In the genomic region with DNA sequence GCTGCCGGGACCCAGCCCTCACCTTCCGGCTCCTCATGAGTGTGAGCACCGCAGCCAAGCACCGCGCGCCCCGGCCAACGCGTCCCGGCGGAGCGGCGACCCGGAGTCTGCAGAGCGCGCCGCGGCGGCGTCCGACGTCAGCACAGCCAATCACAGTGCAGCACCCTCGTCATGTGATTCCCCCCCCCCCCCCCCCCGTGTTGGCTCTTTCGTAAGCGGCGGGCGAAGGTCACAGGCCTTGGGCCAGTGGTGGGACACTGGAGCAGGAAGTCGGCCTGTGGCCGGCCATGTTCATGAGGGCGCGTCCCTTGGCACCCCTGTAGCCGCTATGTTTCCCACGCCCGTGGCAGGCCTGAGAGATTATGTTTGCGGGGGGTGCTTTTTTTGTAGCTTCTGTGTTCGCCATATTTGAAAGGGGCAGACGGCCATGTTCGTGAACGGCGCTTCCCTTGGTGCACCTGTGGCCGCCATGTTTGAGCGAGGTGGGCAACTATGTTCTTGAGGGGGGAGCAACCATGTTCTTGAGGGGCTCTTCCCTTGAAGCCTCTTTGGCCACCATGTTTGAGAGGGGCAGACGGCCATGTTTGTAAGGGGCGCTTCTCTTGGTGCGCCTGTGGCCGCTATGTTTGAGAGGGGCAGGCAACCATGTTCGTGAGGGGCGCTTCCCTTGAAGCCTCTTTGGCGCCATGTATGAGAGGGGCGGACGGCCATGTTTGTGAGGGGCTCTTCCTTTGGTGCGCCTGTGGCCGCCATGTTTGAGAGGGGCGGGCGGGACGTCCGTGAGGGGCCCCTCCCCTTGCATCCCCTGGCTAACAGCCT, we compare ENCODE assay signal across 8 cellular contexts. TPM values are rescaled to one million over a fixed set of nuclear protein-coding genes. Genes with fewer than 3 reads are reported as not detected.
A peak's percentile ranks its signal among the peaks of the same experiment; 100 is the strongest.
DNase-seq lines count a peak whose midpoint lies in the region; ATAC-seq and TF ChIP-seq lines count a peak whose summit lies in the region.

A gene (minus strand): TSS at position 123 of the 819 bp plus-strand sequence. CDS start 86 bp downstream, at position 37.

- H3K4me3 ChIP-seq in HUES64 (ENCODE audit: low read length) (peak within 1 kb of the TSS; percentile 99), epithelial cell of esophagus (ENCODE audit: low read length) (peak within 1 kb of the TSS; percentile 82), mononuclear cell (ENCODE audit: low read length) (peak within 1 kb of the TSS; percentile 69)

- TSS peak; percentile 58 for BruUV-seq in Calu3 (replicated peaks; lab: Mats Ljungman, UMichigan)

- no peaks in the 10 kb centered on the region for H3K27me3 ChIP-seq in HUES64 (ENCODE audit: insufficient read depth, low read length)
- H3K27me3 ChIP-seq in mononuclear cell (ENCODE audit: insufficient read depth, low read length), result no peaks in the 10 kb centered on the region

- peak within 1 kb of the TSS; percentile 95 for H3K27ac ChIP-seq in HUES64 (ENCODE audit: low read depth, low read length)

- DNase-seq in Calu3 (peak; percentile 81), OCI-M2 (lab: John Stamatoyannopoulos, UW; ENCODE audit: unreplicated experiment) (peak; percentile 86), activated T-cell treated with anti-CD3 and anti-CD28 coated beads for 4 hours (peak; percentile 86), epithelial cell of esophagus (ENCODE audit: low read depth) (peak; percentile 97)
- peak; percentile 79 to 90 for DNase-seq in stimulated activated CD8-positive, alpha-beta memory T cell treated with anti-CD3 and anti-CD28 coated beads, Interleukin-4, amount 100 ng/mL, for 1 hour (ENCODE audit: low read depth in 2 of 2, low spot score in 1 of 2)

- H3K4me1 ChIP-seq in HUES64 (ENCODE audit: insufficient read depth, low read length) (peaks cover 9% of the 10 kb centered on the region), mononuclear cell (ENCODE audit: insufficient read depth, low read length) (peaks cover 42% of the 10 kb centered on the region)

- no peaks in the 10 kb centered on the region for H3K9me3 Mint-ChIP-seq in Calu3 (ENCODE audit: low read depth, unreplicated experiment)

- H3K36me3 Mint-ChIP-seq in Calu3 (ENCODE audit: insufficient read depth, unreplicated experiment), result peaks cover 33% of the 10 kb centered on the region

- H3K27me3 Mint-ChIP-seq in Calu3 (ENCODE audit: unreplicated experiment), result no peaks in the 10 kb centered on the region

- no peaks in the 10 kb centered on the region for H3K9me3 ChIP-seq in HUES64 (ENCODE audit: insufficient read depth, low read depth, low read length)
- H3K9me3 ChIP-seq in mononuclear cell (ENCODE audit: low read depth, low read length), result no peaks in the 10 kb centered on the region

- WGBS in HUES64, result under 1% methylated on average over 57 of the region's 58 CpGs

- no peaks in the 10 kb centered on the region for H3K4me1 Mint-ChIP-seq in Calu3 (ENCODE audit: low read depth, unreplicated experiment)

- no peak for TF ChIP-seq CTCF in Calu3 (IDR thresholded peaks at IDR 0.05; ENCODE audit: unreplicated experiment)
- TF ChIP-seq CTCF in epithelial cell of esophagus (IDR thresholded peaks at IDR 0.05; ENCODE audit: insufficient read depth, low read depth, low read length, missing control alignments), result no peak

- peaks cover 6% of the 10 kb centered on the region; the same call in 1 of the 2 replicates for H3K36me3 ChIP-seq in HUES64 (ENCODE audit: insufficient read depth, low read length)

- ATAC-seq in GM21447 (IDR thresholded peaks at IDR 0.05; ENCODE audit: unreplicated experiment), result peak; percentile 68

- peak within 1 kb of the TSS; percentile 80 for H3K4me3 Mint-ChIP-seq in Calu3 (ENCODE audit: low read depth, unreplicated experiment)

- intact Hi-C loops in Calu3 (cut with micrococcal nuclease; ENCODE audit: unreplicated experiment), result loop anchor here (2.0 kb wide), 1 partner anchor 44 kb away; a partner anchor contains a TSS

- peak within 1 kb of the TSS; percentile 88 for H3K27ac Mint-ChIP-seq in Calu3 (ENCODE audit: unreplicated experiment)

- CTCF ChIA-PET in Calu3 (lab: Charles Lee), result interaction anchor here (0.6 to 0.9 kb wide), 4 partner anchors 43 to 1791 kb away, joined by 3 to 6 read pairs (median 4); a partner anchor contains a TSS

- H3K9ac ChIP-seq in HUES64 (ENCODE audit: low read depth, low read length), result peak within 1 kb of the TSS; percentile 92

RNA-seq across cellular contexts. Expression of the gene that starts here (rescaled TPM):
- total RNA-seq in Calu3 (2022) (20.9 and 21.1 TPM in 2 replicates), mononuclear cell (21.0 TPM)
- 32.0 TPM for polyA plus RNA-seq in HUES64 (2013, experiment 1 of 2)
- 34.2 TPM for polyA plus RNA-seq in HUES64 (2013, experiment 2 of 2)

Comparison
In these comparisons a context has a peak if more than half of its experiments do, and no peak if none do; other contexts are left out.
1. Peak in every context shown above with its lines: DNase-seq, ATAC-seq, H3K4me3 ChIP-seq and H3K27ac ChIP-seq.